ENCODE assay signal across 8 cellular contexts in genomic region chr16:48365030-48365600, GRCh38. TPM values are rescaled to one million over a fixed set of nuclear protein-coding genes. Genes with fewer than 3 reads are reported as not detected.
DNase-seq lines count a peak whose midpoint lies in the region; ATAC-seq, FAIRE-seq and TF ChIP-seq lines count a peak whose summit lies in the region.

No MANE protein-coding gene starts in this region.

- POLR2A ChIA-PET in K562 (lab: Yijun Ruan, JAX): interaction anchor here (0.6 to 4.7 kb wide), 24 partner anchors 10 to 258 kb away, joined by 3 to 48 read pairs (median 3); partner anchors contain the start of gene SIAH1

- peaks cover 98% of the 10 kb centered on the region for H3K79me2 ChIP-seq in K562 (ENCODE audit: control insufficient read depth, insufficient read depth, low read length)

- TF ChIP-seq RAD21 in K562 (CRISPR knock-in tag; conservative IDR thresholded peaks at IDR 0.05 in 1 of 2, IDR thresholded peaks at IDR 0.05 in 1 of 2): no peak

- no peak for TF ChIP-seq EP300 in K562 (IDR thresholded peaks at IDR 0.05; ENCODE audit: low read length)

- H3K27ac ChIP-seq in K562 (ENCODE audit: extremely low read depth, low read depth, low read length): peak overlapping the region; percentile 66
- peak overlapping the region; percentile 90 to 96 (median 91) for H3K27ac ChIP-seq in right lobe of liver

- peak overlapping the region; percentile 89 for H3K4me2 ChIP-seq in K562 (ENCODE audit: insufficient read depth, low read length)

- H3K4me3 Mint-ChIP-seq in activated T-cell treated with anti-CD3 and anti-CD28 coated beads, Interleukin-2, amount 50 U/mL, for 24 hours: peak overlapping the region; percentile 76
- H3K4me3 Mint-ChIP-seq in type B pancreatic cell: peak overlapping the region; percentile 87

- BruUV-seq in K562 (replicated peaks; lab: Mats Ljungman, UMichigan): no TSS peak

- H3K27me3 ChIP-seq in K562 (ENCODE audit: control insufficient read depth in 2 of 2, insufficient read depth in 2 of 2, low read length in 2 of 2): no peaks in the 10 kb centered on the region
- no peaks in the 10 kb centered on the region for H3K27me3 ChIP-seq in right lobe of liver

- H3K36me3 ChIP-seq in K562 (ENCODE audit: control insufficient read depth, insufficient read depth, low read length): peaks cover 17% of the 10 kb centered on the region
- H3K36me3 ChIP-seq in right lobe of liver: no peaks in the 10 kb centered on the region

- intact Hi-C loops in K562 (cut with micrococcal nuclease): loop anchor here (5.0 kb wide), 1 partner anchor 257 kb away; no protein-coding TSS in a partner anchor
- intact Hi-C loops in right lobe of liver (cut with DNase I): no loop called here

- peaks cover 17% of the 10 kb centered on the region for H3K36me3 Mint-ChIP-seq in activated T-cell treated with anti-CD3 and anti-CD28 coated beads, Interleukin-2, amount 50 U/mL, for 24 hours (ENCODE audit: low read depth)
- H3K36me3 Mint-ChIP-seq in type B pancreatic cell: peaks cover 15% of the 10 kb centered on the region

- no peaks in the 10 kb centered on the region for H3K9me3 Mint-ChIP-seq in activated T-cell treated with anti-CD3 and anti-CD28 coated beads, Interleukin-2, amount 50 U/mL, for 24 hours
- H3K9me3 Mint-ChIP-seq in type B pancreatic cell: no peaks in the 10 kb centered on the region

- peak; percentile 56 for FAIRE-seq in K562 (lab: Jason Lieb, UNC)

- H3K4me1 ChIP-seq in K562 (replicated peaks in 1 of 2; ENCODE audit: control insufficient read depth in 2 of 2, insufficient read depth in 2 of 2, low read length in 2 of 2): peaks cover 12 to 34% of the 10 kb centered on the region in 2 experiments
- H3K4me1 ChIP-seq in right lobe of liver: peaks cover 0 to 34% (median 9%) of the 10 kb centered on the region in 4 donors

- ATAC-seq in K562 (peak; percentile 41), right lobe of liver (no peak), GM18873 (IDR thresholded peaks at IDR 0.05; ENCODE audit: low FRiP score, unreplicated experiment) (no peak), GM21717 (IDR thresholded peaks at IDR 0.05; ENCODE audit: unreplicated experiment) (no peak)

- H3K27ac Mint-ChIP-seq in activated T-cell treated with anti-CD3 and anti-CD28 coated beads, Interleukin-2, amount 50 U/mL, for 24 hours: peak overlapping the region; percentile 86
- peak overlapping the region; percentile 93 for H3K27ac Mint-ChIP-seq in type B pancreatic cell

- peaks cover 12% of the 10 kb centered on the region for H4K20me1 ChIP-seq in K562 (replicated peaks; ENCODE audit: control insufficient read depth, insufficient read depth, low read length)

- no peaks in the 10 kb centered on the region for H3K27me3 Mint-ChIP-seq in activated T-cell treated with anti-CD3 and anti-CD28 coated beads, Interleukin-2, amount 50 U/mL, for 24 hours
- H3K27me3 Mint-ChIP-seq in type B pancreatic cell: no peaks in the 10 kb centered on the region

- 11% methylated on average over 15 of the region's 15 CpGs for WGBS in K562 (ENCODE audit: insufficient coverage, low coverage, missing lambda C conversion rate)
- 75% methylated on average over 8 of the region's 15 CpGs for WGBS in right lobe of liver (ENCODE audit: insufficient coverage, low coverage, low lambda C conversion rate, missing lambda C conversion rate)

- H3K9me3 ChIP-seq in K562 (replicated peaks; ENCODE audit: control insufficient read depth, insufficient read depth, low read depth, low read length) (no peaks in the 10 kb centered on the region), right lobe of liver (no peaks in the 10 kb centered on the region)

- CTCF ChIA-PET in K562 (lab: Yijun Ruan, JAX; ENCODE audit: low intra/inter-chr PET ratio): no interaction called here

- no peak for TF ChIP-seq CTCF in K562 (IDR thresholded peaks at IDR 0.05 in 2 of 3, conservative IDR thresholded peaks at IDR 0.05 in 1 of 3; ENCODE audit: insufficient read depth in 2 of 3, low read depth in 1 of 3, low read length in 3 of 3)
- no peak for TF ChIP-seq CTCF in right lobe of liver (IDR thresholded peaks at IDR 0.05)
- no peak for TF ChIP-seq CTCF in type B pancreatic cell (conservative IDR thresholded peaks at IDR 0.05)

- H3K9me1 ChIP-seq in K562 (ENCODE audit: control insufficient read depth, insufficient read depth, low read length): no peaks in the 10 kb centered on the region

- H3K4me1 Mint-ChIP-seq in activated T-cell treated with anti-CD3 and anti-CD28 coated beads, Interleukin-2, amount 50 U/mL, for 24 hours (ENCODE audit: low read depth): peaks cover 60% of the 10 kb centered on the region
- peaks cover 48% of the 10 kb centered on the region for H3K4me1 Mint-ChIP-seq in type B pancreatic cell (ENCODE audit: unreplicated experiment)

- TF ChIP-seq POLR2A in K562 (conservative IDR thresholded peaks at IDR 0.05) (no peak), right lobe of liver (IDR thresholded peaks at IDR 0.05) (no peak)

- H3K9ac ChIP-seq in K562 (ENCODE audit: insufficient read depth in 1 of 2, low read depth in 2 of 2, low read length in 2 of 2): peak overlapping the region; percentile 87 to 93; a peak in 3 of 4 replicates

- 0 out of 2 replicates have a peak overlapping the region, but pooled peaks have one; percentile 11 for H2AFZ ChIP-seq in K562 (ENCODE audit: low read depth, low read length)

- DNase-seq in activated T-cell treated with anti-CD3 and anti-CD28 coated beads, Interleukin-2, amount 50 U/mL, for 24 hours: no peak
- no peak for DNase-seq in activated T-cell treated with anti-CD3 and anti-CD28 coated beads, Interleukin-2, amount 50 U/mL, for 1 hour
- DNase-seq in K562 (ENCODE audit: extremely low read depth in 1 of 4, low spot score in 3 of 4) (peak in 2 of 4 experiments; percentile 15 to 38), right lobe of liver (no peak), type B pancreatic cell (ENCODE audit: extremely low spot score, unreplicated experiment) (no peak), AG20443 (ENCODE audit: low spot score) (no peak)

- in situ Hi-C loops in K562 (cut with MboI): no loop called here

- peak overlapping the region; percentile 50 for H3K4me3 ChIP-seq in K562
- H3K4me3 ChIP-seq in right lobe of liver: peak overlapping the region in 2 of 3 donors; percentile 57 to 61

TF ChIP-seq in K562, 482 proteins besides CTCF, POLR2A, EP300 and RAD21 (continues in another document):
- TF ChIP-seq ELK1 (CRISPR knock-in tag; IDR thresholded peaks at IDR 0.05) (no peak), ZNF639 (CRISPR knock-in tag; conservative IDR thresholded peaks at IDR 0.05 in 1 of 2, IDR thresholded peaks at IDR 0.05 in 1 of 2) (no peak), RCOR1 (IDR thresholded peaks at IDR 0.05; ENCODE audit: borderline replicate concordance in 1 of 2, low read depth in 2 of 2, low read length in 2 of 2) (0 out of 4 replicates have a peak, but pooled peaks of 1 of the 2 experiments have one; percentile 12), ADNP (tag; IDR thresholded peaks at IDR 0.05) (no peak), CEBPG (CRISPR knock-in tag; IDR thresholded peaks at IDR 0.05) (no peak), CEBPG (tag; conservative IDR thresholded peaks at IDR 0.05 in 1 of 2, IDR thresholded peaks at IDR 0.05 in 1 of 2) (0 out of 4 replicates have a peak, but pooled peaks of 1 of the 2 experiments have one; percentile 19), ATF7 (IDR thresholded peaks at IDR 0.05) (peak; percentile 84; the same call in 1 of the 2 replicates), YY1 (IDR thresholded peaks at IDR 0.05; ENCODE audit: borderline replicate concordance in 1 of 3, control insufficient read depth in 1 of 3, extremely low read depth in 1 of 3, insufficient read depth in 3 of 3, insufficient read length in 1 of 3, insufficient replicate concordance in 2 of 3, low read depth in 1 of 3, low read length in 2 of 3) (peak in 1 of 3 experiments; percentile 6)

RNA-seq across cellular contexts. Expression of gene SIAH1, which starts 20.1 kb away (rescaled TPM):
- 28.3 and 61.3 TPM in 2 replicates for total RNA-seq in K562 (2011; cell fraction: chromatin; rRNA removed; ENCODE audit: low replicate concordance)
- 17.8 and 25.7 TPM in 2 replicates for total RNA-seq in K562 (2011; cell fraction: nucleolus; rRNA removed)
- 37.4 and 58.5 TPM in 2 replicates for total RNA-seq in K562 (2011; cell fraction: nucleoplasm; rRNA removed)
- total RNA-seq in K562 (2014; rRNA removed): 10.9 and 11.2 TPM in 2 replicates
- total RNA-seq in K562 (2014; rRNA removed; fragmentation: Illumina TruSeq; extraction: Trizol): 14.3 and 17.4 TPM in 2 replicates
- 12.5 and 12.7 TPM in 2 replicates for total RNA-seq in K562 (2015; rRNA removed; fragmentation: Illumina TruSeq; extraction: Trizol)
- total RNA-seq in K562 (2021): 11.9 and 13.7 TPM in 2 replicates
- polyA plus RNA-seq in K562 (2011; rRNA removed): 11.7 and 13.0 TPM in 2 replicates
- polyA plus RNA-seq in K562 (2011; cell fraction: cytosol; rRNA removed): 9.5 and 11.8 TPM in 2 replicates
- 9.6 and 15.1 TPM in 2 replicates for polyA plus RNA-seq in K562 (2011; cell fraction: nucleus; rRNA removed)
- 9.5 and 13.5 TPM in 2 replicates for polyA plus RNA-seq in K562 (2012)
- polyA plus RNA-seq in K562 (2014; fragmentation: Illumina TruSeq; extraction: Trizol): 13.1 and 13.5 TPM in 2 replicates
- polyA plus RNA-seq in K562 (2014; fragmentation: Nextera tagmentation; extraction: Ambion mirVana): 1 to 10 TPM; 4.1 to 6.5 TPM
- 9.6 and 14.0 TPM in 2 replicates for polyA plus RNA-seq in K562 (2014; rRNA removed)
- polyA minus RNA-seq in K562 (2011; rRNA and poly(A)+ RNA removed): 18.0 and 18.4 TPM in 2 replicates
- polyA minus RNA-seq in K562 (2011; cell fraction: cytosol; rRNA and poly(A)+ RNA removed): 6.7 and 9.7 TPM in 2 replicates
- polyA minus RNA-seq in K562 (2011; cell fraction: nucleus; rRNA and poly(A)+ RNA removed): 9.2 and 18.0 TPM in 2 replicates
- 10 to 100 TPM in 5 of 6 experiments, 1 to 10 TPM in 1; 8.1 to 14.0 (median 11.5) TPM for total RNA-seq in right lobe of liver
- total RNA-seq in type B pancreatic cell (ENCODE audit: low replicate concordance): 23.3 and 26.8 TPM in 2 replicates
